Comparison of ENCODE assay signal across 11 cellular contexts in genomic region chr11:118886681-118887111, GRCh38. TPM values are rescaled to one million over a fixed set of nuclear protein-coding genes. Genes with fewer than 3 reads are reported as not detected.
DNase-seq lines count a peak whose midpoint lies in the region; ATAC-seq and TF ChIP-seq lines count a peak whose summit lies in the region.
"Had no signal": no experiment of that assay in that cellular context is flagged by ENCODE, and none has a peak within 500 bp of the region (broad histone marks: within the 10 kb centered on the region; RNA-seq: fewer than 3 reads in every experiment).

No MANE protein-coding gene starts in this region.

- H3K4me3 ChIP-seq in right atrium auricular region (no peak overlapping the region), gastroesophageal sphincter (peak overlapping the region in 1 of 2 donors; percentile 40), vagina (no peak overlapping the region)

- no peaks in the 10 kb centered on the region for H3K9me3 ChIP-seq in right atrium auricular region
- no peaks in the 10 kb centered on the region for H3K9me3 ChIP-seq in gastroesophageal sphincter
- H3K9me3 ChIP-seq in vagina = no peaks in the 10 kb centered on the region

- H3K27me3 ChIP-seq in right atrium auricular region (no peaks in the 10 kb centered on the region), gastroesophageal sphincter (no peaks in the 10 kb centered on the region), vagina (no peaks in the 10 kb centered on the region)

- peak overlapping the region; percentile 69 to 76 for H3K27ac ChIP-seq in right atrium auricular region
- H3K27ac ChIP-seq in gastroesophageal sphincter = peak overlapping the region; percentile 59 to 89 (median 82)
- H3K27ac ChIP-seq in vagina = peak overlapping the region; percentile 64

- H3K4me1 ChIP-seq in right atrium auricular region = peaks cover 0 to 35% of the 10 kb centered on the region in 2 donors
- peaks cover 2 to 58% (median 22%) of the 10 kb centered on the region in 3 donors for H3K4me1 ChIP-seq in gastroesophageal sphincter
- peaks cover 31% of the 10 kb centered on the region for H3K4me1 ChIP-seq in vagina

- intact Hi-C loops in cardiac septum (cut with DNase I) = no loop called here
- intact Hi-C loops in vagina (cut with DNase I) = no loop called here

- WGBS in gastroesophageal sphincter (ENCODE audit: low coverage in 1 of 2), 2 donors = 83% methylated on average over 1 of the region's 8 CpGs; no CpG with 5 or more reads in 1 of the 2 donors

- DNase-seq in right atrium auricular region (ENCODE audit: low spot score) (no peak), cardiac septum (ENCODE audit: low spot score) (no peak), NAMALWA (ENCODE audit: low spot score) (peak; percentile 49), vagina (ENCODE audit: extremely low spot score in 2 of 2) (no peak), nucleus accumbens (lab: John Stamatoyannopoulos, UW) (no peak)
- DNase-seq in NK-92 treated with Interleukin-12 subunit alpha and Interleukin-12 subunit beta, amount 100 ng/mL, for 24 hours (lab: John Stamatoyannopoulos, UW) = no peak
- no peak for DNase-seq in activated naive CD4-positive, alpha-beta T cell treated with Interleukin-2 at 50 U/mL for 16 hours
- DNase-seq: activated gamma-delta T cell treated with Interleukin-2 at 50 U/mL for 16 hours, HCEC 1CT, NCI-H446 treated with DMSO at 0.1 percent for 48 hours had no signal

- TF ChIP-seq EP300 in gastroesophageal sphincter (IDR thresholded peaks at IDR 0.05) = no peak

- ATAC-seq in gastroesophageal sphincter = no peak

- no peak for TF ChIP-seq POLR2A in gastroesophageal sphincter (IDR thresholded peaks at IDR 0.05)
- TF ChIP-seq POLR2A in vagina (IDR thresholded peaks at IDR 0.05) = no peak

- no peaks in the 10 kb centered on the region for H3K36me3 ChIP-seq in right atrium auricular region
- H3K36me3 ChIP-seq in gastroesophageal sphincter = no peaks in the 10 kb centered on the region
- no peaks in the 10 kb centered on the region for H3K36me3 ChIP-seq in vagina

- TF ChIP-seq CTCF in right atrium auricular region (IDR thresholded peaks at IDR 0.05) (no peak), gastroesophageal sphincter (IDR thresholded peaks at IDR 0.05) (no peak), vagina (IDR thresholded peaks at IDR 0.05) (no peak)

RNA-seq across cellular contexts. Expression of gene CXCR5, which starts 3.0 kb away (rescaled TPM):
- under 1 TPM in 1 of 2 donors, not detected in 1; 0.16 TPM for total RNA-seq in right atrium auricular region
- not detected for total RNA-seq in cardiac septum
- under 1 TPM in 1 of 4 donors, not detected in 3; 0.08 TPM for total RNA-seq in gastroesophageal sphincter
- not detected for total RNA-seq in vagina

RNA-seq across cellular contexts. Expression of gene BCL9L, which starts 39.0 kb away (rescaled TPM):
- total RNA-seq in right atrium auricular region (10 to 100 TPM; 17.5 to 43.7 TPM), cardiac septum (41.4 TPM), gastroesophageal sphincter (10 to 100 TPM; 24.6 to 66.2 (median 30.8) TPM), vagina (30.0 TPM)
